ENCODE assay signal across 9 cellular contexts in genomic region chr16:27225536-27226360, GRCh38. TPM values are rescaled to one million over a fixed set of nuclear protein-coding genes. Genes with fewer than 3 reads are reported as not detected.
A peak's percentile ranks its signal among the peaks of the same experiment; 100 is the strongest.
DNase-seq lines count a peak whose midpoint lies in the region; FAIRE-seq and TF ChIP-seq lines count a peak whose summit lies in the region.
"Had no signal": no experiment of that assay in that cellular context is flagged by ENCODE, and none has a peak within 500 bp of the region (broad histone marks: within the 10 kb centered on the region; RNA-seq: fewer than 3 reads in every experiment).

No MANE protein-coding gene starts in this region.

- H3K4me1 Mint-ChIP-seq in activated T-helper 2 cell treated with anti-CD3 and anti-CD28 coated beads, Interferon-gamma antibody, Interleukin-2, Interleukin-4, amounts not matched to agents 10 μg/mL and 5 μg/mL and 100 μg/mL, durations not matched to agents 14 hours and 24 hours and 36 hours (ENCODE audit: low read depth): peaks cover 29% of the 10 kb centered on the region
- peaks cover 44% of the 10 kb centered on the region for H3K4me1 Mint-ChIP-seq in nephron progenitor cell

- H3K4me3 ChIP-seq in smooth muscle cell (no peak overlapping the region), kidney (ENCODE audit: low read length in 2 of 2) (no peak overlapping the region)

- no peak for FAIRE-seq in kidney (lab: Jason Lieb, UNC)

- H3K36me3 ChIP-seq in smooth muscle cell (ENCODE audit: low read depth): no peaks in the 10 kb centered on the region
- peaks cover 4 to 8% of the 10 kb centered on the region in 2 donors for H3K36me3 ChIP-seq in kidney (ENCODE audit: control insufficient read depth in 1 of 2, insufficient read depth in 2 of 2, low read length in 2 of 2)

- H4K20me1 ChIP-seq in smooth muscle cell (ENCODE audit: low read depth): no peaks in the 10 kb centered on the region

- DNase-seq in DMS79 treated with DMSO at 0.1 percent for 48 hours (lab: John Stamatoyannopoulos, UW): peak; percentile 31
- no peak for DNase-seq in DMS79 (lab: John Stamatoyannopoulos, UW)
- DNase-seq in NCI-H1417 (lab: John Stamatoyannopoulos, UW): peak in 2 of 3 experiments; percentile 45 to 67
- DNase-seq in activated T-helper 2 cell treated with anti-CD3 and anti-CD28 coated beads, Interferon-gamma antibody, Interleukin-2, Interleukin-4, amounts not matched to agents 10 μg/mL and 5 μg/mL and 100 μg/mL, durations not matched to agents 14 hours and 24 hours and 36 hours (ENCODE audit: low spot score): no peak
- no peak for DNase-seq in nephron progenitor cell
- no peak for DNase-seq in smooth muscle cell (lab: John Stamatoyannopoulos, UW; ENCODE audit: unreplicated experiment)
- DNase-seq in kidney: no peak
- no peak for DNase-seq in activated CD8-positive, alpha-beta memory T cell treated with anti-CD3 and anti-CD28 coated beads, Interleukin-2, amount 50 U/mL, for 48 hours

- H3K4me1 ChIP-seq in smooth muscle cell (ENCODE audit: low read depth): no peaks in the 10 kb centered on the region
- peaks cover 12 to 14% of the 10 kb centered on the region in 2 donors for H3K4me1 ChIP-seq in kidney (ENCODE audit: control insufficient read depth in 1 of 2, insufficient read depth in 1 of 2, low read depth in 1 of 2, low read length in 2 of 2)

- no peaks in the 10 kb centered on the region for H3F3A ChIP-seq in smooth muscle cell (ENCODE audit: low read depth)

- H3K9me3 Mint-ChIP-seq in activated T-helper 2 cell treated with anti-CD3 and anti-CD28 coated beads, Interferon-gamma antibody, Interleukin-2, Interleukin-4, amounts not matched to agents 10 μg/mL and 5 μg/mL and 100 μg/mL, durations not matched to agents 14 hours and 24 hours and 36 hours: no peaks in the 10 kb centered on the region
- H3K9me3 Mint-ChIP-seq in nephron progenitor cell: no peaks in the 10 kb centered on the region

- no peaks in the 10 kb centered on the region for H3K9me3 ChIP-seq in smooth muscle cell (replicated peaks; ENCODE audit: low read depth)
- H3K9me3 ChIP-seq in kidney (ENCODE audit: control insufficient read depth in 1 of 2, low read length in 2 of 2): no peaks in the 10 kb centered on the region

- H3K27me3 ChIP-seq in smooth muscle cell (ENCODE audit: low read depth): no peaks in the 10 kb centered on the region

- no peak for TF ChIP-seq CTCF in nephron progenitor cell (IDR thresholded peaks at IDR 0.05)
- TF ChIP-seq CTCF in smooth muscle cell (IDR thresholded peaks at IDR 0.05; ENCODE audit: borderline replicate concordance, insufficient read depth, poor library complexity, severe bottlenecking): no peak
- TF ChIP-seq CTCF in kidney (IDR thresholded peaks at IDR 0.05; ENCODE audit: borderline replicate concordance, extremely low read depth, insufficient read depth): no peak

- no peak overlapping the region for H2AFZ ChIP-seq in smooth muscle cell (ENCODE audit: low read depth)

- H3K79me2 ChIP-seq in smooth muscle cell (ENCODE audit: low read depth): no peaks in the 10 kb centered on the region

- H3K4me2 ChIP-seq in smooth muscle cell: no peak overlapping the region

- no peak overlapping the region for H3K27ac ChIP-seq in smooth muscle cell (ENCODE audit: low read depth)
- no peak overlapping the region for H3K27ac ChIP-seq in kidney (ENCODE audit: low read depth in 2 of 2, low read length in 2 of 2)
- H3K27ac ChIP-seq: HL-60 had no signal

- 92% methylated on average over 27 of the region's 27 CpGs for WGBS in smooth muscle cell (ENCODE audit: low lambda C conversion rate)

- no peak overlapping the region for H3K4me3 Mint-ChIP-seq in activated T-helper 2 cell treated with anti-CD3 and anti-CD28 coated beads, Interferon-gamma antibody, Interleukin-2, Interleukin-4, amounts not matched to agents 10 μg/mL and 5 μg/mL and 100 μg/mL, durations not matched to agents 14 hours and 24 hours and 36 hours (ENCODE audit: low read depth)
- H3K4me3 Mint-ChIP-seq in nephron progenitor cell: no peak overlapping the region

- H3K36me3 Mint-ChIP-seq in activated T-helper 2 cell treated with anti-CD3 and anti-CD28 coated beads, Interferon-gamma antibody, Interleukin-2, Interleukin-4, amounts not matched to agents 10 μg/mL and 5 μg/mL and 100 μg/mL, durations not matched to agents 14 hours and 24 hours and 36 hours (ENCODE audit: low read depth): peaks cover 53% of the 10 kb centered on the region
- no peaks in the 10 kb centered on the region for H3K36me3 Mint-ChIP-seq in nephron progenitor cell (ENCODE audit: low read depth)

- intact Hi-C loops in activated T-helper 2 cell treated with anti-CD3 and anti-CD28 coated beads, Interferon-gamma antibody, Interleukin-2, Interleukin-4, amounts not matched to agents 10 μg/mL and 5 μg/mL and 100 μg/mL, durations not matched to agents 14 hours and 24 hours and 36 hours (cut with micrococcal nuclease): no loop called here
- intact Hi-C loops in kidney (cut with DNase I): no loop called here

- H3K27me3 Mint-ChIP-seq in activated T-helper 2 cell treated with anti-CD3 and anti-CD28 coated beads, Interferon-gamma antibody, Interleukin-2, Interleukin-4, amounts not matched to agents 10 μg/mL and 5 μg/mL and 100 μg/mL, durations not matched to agents 14 hours and 24 hours and 36 hours (ENCODE audit: low read depth): no peaks in the 10 kb centered on the region
- peaks cover 16% of the 10 kb centered on the region for H3K27me3 Mint-ChIP-seq in nephron progenitor cell (ENCODE audit: low read depth, poor library complexity)

- peak overlapping the region; percentile 62 for H3K27ac Mint-ChIP-seq in activated T-helper 2 cell treated with anti-CD3 and anti-CD28 coated beads, Interferon-gamma antibody, Interleukin-2, Interleukin-4, amounts not matched to agents 10 μg/mL and 5 μg/mL and 100 μg/mL, durations not matched to agents 14 hours and 24 hours and 36 hours
- peak overlapping the region; percentile 47 for H3K27ac Mint-ChIP-seq in nephron progenitor cell

- no peak overlapping the region for H3K9ac ChIP-seq in smooth muscle cell (ENCODE audit: low read depth)
- H3K9ac ChIP-seq in kidney (ENCODE audit: low read length in 2 of 2): no peak overlapping the region

RNA-seq across cellular contexts. Expression of gene KDM8, which starts 22.4 kb away (rescaled TPM):
- total RNA-seq in activated T-helper 2 cell treated with anti-CD3 and anti-CD28 coated beads, Interferon-gamma antibody, Interleukin-2, Interleukin-4, amounts not matched to agents 10 μg/mL and 5 μg/mL and 100 μg/mL, durations not matched to agents 14 hours and 24 hours and 36 hours: 13.5 and 17.3 TPM in 2 replicates
- 0.81 and 2.6 TPM in 2 replicates for total RNA-seq in smooth muscle cell
- polyA plus RNA-seq in smooth muscle cell: 3.1 and 3.5 TPM in 2 replicates
- total RNA-seq in kidney: 8.5 TPM
- polyA plus RNA-seq in kidney (ENCODE audit: insufficient read depth, low read depth, low replicate concordance): 6.3 TPM

RNA-seq across cellular contexts. Expression of gene NSMCE1, which starts 42.8 kb away (rescaled TPM):
- total RNA-seq in activated T-helper 2 cell treated with anti-CD3 and anti-CD28 coated beads, Interferon-gamma antibody, Interleukin-2, Interleukin-4, amounts not matched to agents 10 μg/mL and 5 μg/mL and 100 μg/mL, durations not matched to agents 14 hours and 24 hours and 36 hours: 186 and 189 TPM in 2 replicates
- total RNA-seq in smooth muscle cell: 35.7 and 36.9 TPM in 2 replicates
- polyA plus RNA-seq in smooth muscle cell: 59.1 and 61.2 TPM in 2 replicates
- 72.1 TPM for total RNA-seq in kidney
- 145 TPM for polyA plus RNA-seq in kidney (ENCODE audit: insufficient read depth, low read depth, low replicate concordance)

Comparison
In these comparisons a context has a peak if more than half of its experiments do, and no peak if none do; other contexts are left out.
1. DNase-seq: peak in DMS79 treated with DMSO at 0.1 percent for 48 hours (single experiment) and NCI-H1417 (2 of 3); none in DMS79 (single experiment), activated T-helper 2 cell treated with anti-CD3 and anti-CD28 coated beads, Interferon-gamma antibody, Interleukin-2, Interleukin-4, amounts not matched to agents 10 μg/mL and 5 μg/mL and 100 μg/mL, durations not matched to agents 14 hours and 24 hours and 36 hours (single experiment), nephron progenitor cell (single experiment), smooth muscle cell (single experiment), kidney (single experiment) and activated CD8-positive, alpha-beta memory T cell treated with anti-CD3 and anti-CD28 coated beads, Interleukin-2, amount 50 U/mL, for 48 hours (single experiment).